Comparison of ENCODE assay signal across 26 cellular contexts in genomic region chr6:154920502-154921200, GRCh38.
"Had no signal": no experiment of that assay in that cellular context is flagged by ENCODE, and none has a peak within 500 bp of the region (broad histone marks: within the 10 kb centered on the region; RNA-seq: fewer than 3 reads in every experiment).

No MANE protein-coding gene starts in this region.

- H3K4me3 Mint-ChIP-seq: activated CD8-positive, alpha-beta memory T cell treated with anti-CD3 and anti-CD28 coated beads, Interleukin-2, amount 10 ng/mL, durations not matched to agents 7 days and 5 days; activated T-cell treated with anti-CD3 and anti-CD28 coated beads, Interleukin-2, amount 50 U/mL, for 4 hours; T-helper 17 cell; WTC11 had no signal

- DNase-seq: activated CD4-positive, alpha-beta T cell treated with anti-CD3 and anti-CD28 coated beads for 48 hours; activated CD4-positive, alpha-beta T cell treated with anti-CD3 and anti-CD28 coated beads, Interleukin-2, amount 50 U/mL, for 48 hours; activated CD4-positive, CD25-positive, alpha-beta regulatory T cell treated with anti-CD3 and anti-CD28 coated beads, Interleukin-2, amount 50 U/mL, for 72 hours; activated CD8-positive, alpha-beta memory T cell treated with anti-CD3 and anti-CD28 coated beads, Interleukin-2, amount 10 ng/mL, durations not matched to agents 7 days and 5 days; activated effector memory CD4-positive, alpha-beta T cell treated with anti-CD3 and anti-CD28 coated beads, Interleukin-2, amount 50 U/mL, for 16 hours; activated naive CD4-positive, alpha-beta T cell treated with Interleukin-2 at 50 U/mL for 16 hours; activated T-cell treated with anti-CD3 and anti-CD28 coated beads, Interleukin-2, amount 50 U/mL, for 4 hours; amygdala; caudate nucleus; MG63; NCI-H1105 treated with DMSO at 0.1 percent for 48 hours; NCI-H1436 treated with DMSO at 0.1 percent for 48 hours; NCI-H187; NCI-H2081; NCI-H510A treated with DMSO at 0.1 percent for 48 hours; NCI-H69; Peyer's patch; Right ventricle myocardium superior; T-helper 17 cell; T-helper 9 cell had no signal

- ATAC-seq: activated CD8-positive, alpha-beta memory T cell treated with anti-CD3 and anti-CD28 coated beads, Interleukin-2, amount 10 ng/mL, durations not matched to agents 7 days and 5 days; activated naive CD4-positive, alpha-beta T cell treated with anti-CD3 and anti-CD28 coated beads, Interleukin-2, amount 50 U/mL, for 72 hours; activated T-cell treated with anti-CD3 and anti-CD28 coated beads, Interleukin-2, amount 50 U/mL, for 4 hours; T-helper 17 cell; WTC11 had no signal

- H3K27me3 Mint-ChIP-seq: activated CD8-positive, alpha-beta memory T cell treated with anti-CD3 and anti-CD28 coated beads, Interleukin-2, amount 10 ng/mL, durations not matched to agents 7 days and 5 days; T-helper 17 cell had no signal

- H3K9me3 Mint-ChIP-seq: activated naive CD4-positive, alpha-beta T cell treated with anti-CD3 and anti-CD28 coated beads, Interleukin-2, amount 50 U/mL, for 72 hours; activated T-cell treated with anti-CD3 and anti-CD28 coated beads, Interleukin-2, amount 50 U/mL, for 4 hours; WTC11 had no signal

- H3K4me1 ChIP-seq: breast epithelium, Peyer's patch had no signal

- H3K36me3 Mint-ChIP-seq: activated CD8-positive, alpha-beta memory T cell treated with anti-CD3 and anti-CD28 coated beads, Interleukin-2, amount 10 ng/mL, durations not matched to agents 7 days and 5 days; activated naive CD4-positive, alpha-beta T cell treated with anti-CD3 and anti-CD28 coated beads, Interleukin-2, amount 50 U/mL, for 72 hours; WTC11 had no signal

- H3K27ac Mint-ChIP-seq: activated CD8-positive, alpha-beta memory T cell treated with anti-CD3 and anti-CD28 coated beads, Interleukin-2, amount 10 ng/mL, durations not matched to agents 7 days and 5 days; T-helper 17 cell; WTC11 had no signal

- H3K9me3 ChIP-seq: breast epithelium, MG63, Peyer's patch, SJSA1 had no signal

- H3K4me3 ChIP-seq: breast epithelium, MG63, Peyer's patch, SJSA1 had no signal

- H3K4me2 ChIP-seq: KMS-11 had no signal

- H3K27ac ChIP-seq: breast epithelium, KMS-11, Peyer's patch, RWPE1, SJSA1 had no signal

- H3K27me3 ChIP-seq: breast epithelium, MG63, Peyer's patch, SJSA1 had no signal

- H3K36me3 ChIP-seq: breast epithelium, MG63, Peyer's patch, SJSA1 had no signal

- H3K9ac ChIP-seq: KMS-11 had no signal
